ENCODE assay signal across 12 cellular contexts in genomic region chr13:24741016-24741662, GRCh38. TPM values are rescaled to one million over a fixed set of nuclear protein-coding genes. Genes with fewer than 3 reads are reported as not detected.
DNase-seq lines count a peak whose midpoint lies in the region; ATAC-seq and TF ChIP-seq lines count a peak whose summit lies in the region.
"Had no signal": no experiment of that assay in that cellular context is flagged by ENCODE, and none has a peak within 500 bp of the region (broad histone marks: within the 10 kb centered on the region; RNA-seq: fewer than 3 reads in every experiment).

No MANE protein-coding gene starts in this region.

- no peak overlapping the region for H3K4me2 ChIP-seq in HCT116 (ENCODE audit: low read length)

- peaks cover 0 to 7% of the 10 kb centered on the region in 2 experiments; a peak in 1 of 4 replicates for H3K4me1 ChIP-seq in HCT116 (ENCODE audit: control insufficient read depth in 1 of 2, insufficient read depth in 2 of 2, low read length in 2 of 2)
- H3K4me1 ChIP-seq: gastrocnemius medialis had no signal

- no peaks in the 10 kb centered on the region for H3K79me2 ChIP-seq in HCT116 (ENCODE audit: insufficient read depth, low read length)

- RAD21 ChIA-PET in HCT116 (lab: Charles Lee; ENCODE audit: low non-redundant PET in 1 of 2, low total read pairs in 2 of 2, uncharacterized antibody in 2 of 2, unreplicated experiment in 2 of 2), result no interaction called here

- ATAC-seq in HCT116 (peak; percentile 83), GM18867 (IDR thresholded peaks at IDR 0.05; ENCODE audit: unreplicated experiment) (no peak), HG03280 (IDR thresholded peaks at IDR 0.05; ENCODE audit: unreplicated experiment) (no peak)
- ATAC-seq: gastrocnemius medialis had no signal

- POLR2A ChIA-PET in HCT116 (lab: Charles Lee), result no interaction called here

- H3K9ac ChIP-seq in HCT116 (ENCODE audit: low read length), result no peak overlapping the region

- TF ChIP-seq RAD21 in HCT116 (IDR thresholded peaks at IDR 0.05; ENCODE audit: low read depth), result peak; percentile 17; the same call in 1 of the 2 replicates

- H3K4me3 ChIP-seq in HCT116 (replicated peaks in 1 of 2; ENCODE audit: low read depth in 1 of 2, low read length in 2 of 2), result no peak overlapping the region
- H3K4me3 ChIP-seq: gastrocnemius medialis had no signal

- H2AFZ ChIP-seq in HCT116 (ENCODE audit: low read depth, low read length, poor library complexity, severe bottlenecking), result no peak overlapping the region

- no peaks in the 10 kb centered on the region for H3K27me3 ChIP-seq in HCT116 (ENCODE audit: insufficient read depth, low read length)

- H3K27ac ChIP-seq in HCT116 (ENCODE audit: low read depth, low read length), result no peak overlapping the region; the same call in 1 of the 2 replicates
- H3K27ac ChIP-seq: gastrocnemius medialis, VCaP had no signal

- peak in 2 of 3 experiments; percentile 54 to 69; a peak in 4 of 6 replicates for TF ChIP-seq CTCF in HCT116 (IDR thresholded peaks at IDR 0.05 in 2 of 3, conservative IDR thresholded peaks at IDR 0.05 in 1 of 3; ENCODE audit: borderline replicate concordance in 1 of 3, insufficient read depth in 1 of 3, low read depth in 2 of 3, low read length in 2 of 3)

- no TSS peak for BruUV-seq in HCT116 (replicated peaks; lab: Mats Ljungman, UMichigan)

- H3K9me3 ChIP-seq in HCT116 (ENCODE audit: control insufficient read depth in 1 of 2, insufficient read depth in 1 of 2, low read depth in 1 of 2, low read length in 2 of 2), result no peaks in the 10 kb centered on the region
- H3K9me3 ChIP-seq: gastrocnemius medialis had no signal

- CTCF ChIA-PET in HCT116 (lab: Charles Lee), result interaction anchor here (0.7 kb wide), 1 partner anchor 14 kb away, joined by 3 read pairs; no protein-coding TSS in a partner anchor

- intact Hi-C loops in HCT116 (cut with micrococcal nuclease), result no loop called here

- no peaks in the 10 kb centered on the region for H4K20me1 ChIP-seq in HCT116 (ENCODE audit: insufficient read depth)

- DNase-seq in EH (ENCODE audit: low read depth), result peak; percentile 8
- no peak for DNase-seq in HCT116 (ENCODE audit: low read depth, low spot score)
- DNase-seq in SW480 (ENCODE audit: low spot score), result peak; percentile 25
- peak; percentile 81 for DNase-seq in mesenteric fat pad (ENCODE audit: low spot score)
- DNase-seq in superior temporal gyrus (ENCODE audit: extremely low spot score), result no peak
- DNase-seq: gastrocnemius medialis, NCI-H524 treated with DMSO at 0.1 percent for 48 hours had no signal

- no peaks in the 10 kb centered on the region for H3K36me3 ChIP-seq in HCT116 (ENCODE audit: control insufficient read depth in 1 of 2, insufficient read depth in 2 of 2, low read length in 2 of 2)
- H3K36me3 ChIP-seq: gastrocnemius medialis had no signal

- no peak for TF ChIP-seq POLR2A in HCT116 (IDR thresholded peaks at IDR 0.05; ENCODE audit: borderline replicate concordance, extremely low read depth, insufficient read depth, insufficient read length)

- no peaks in the 10 kb centered on the region for H3K9me2 ChIP-seq in HCT116 (ENCODE audit: insufficient read depth)

TF ChIP-seq in HCT116, 20 proteins besides CTCF, POLR2A, EP300 and RAD21:
- no peak for TF ChIP-seq YY1 (IDR thresholded peaks at IDR 0.05; ENCODE audit: extremely low read depth, insufficient replicate concordance, low read depth, low read length)
- TF ChIP-seq CEBPB (IDR thresholded peaks at IDR 0.05; ENCODE audit: low read depth), result no peak
- TF ChIP-seq ATF3 (IDR thresholded peaks at IDR 0.05), result no peak
- no peak for TF ChIP-seq EGR1 (IDR thresholded peaks at IDR 0.05; ENCODE audit: low read depth)
- no peak for TF ChIP-seq ZBTB33 (IDR thresholded peaks at IDR 0.05; ENCODE audit: extremely low read depth, insufficient replicate concordance, low read length)
- no peak for TF ChIP-seq ELF1 (IDR thresholded peaks at IDR 0.05; ENCODE audit: borderline replicate concordance, low read depth)
- no peak for TF ChIP-seq ZNF274 (IDR thresholded peaks at IDR 0.05; ENCODE audit: low read depth, low read length)
- TF ChIP-seq POLR2AphosphoS5 (IDR thresholded peaks at IDR 0.05; ENCODE audit: low read depth, low read length), result no peak
- no peak for TF ChIP-seq REST (IDR thresholded peaks at IDR 0.05; ENCODE audit: low read depth)
- no peak for TF ChIP-seq JUND (IDR thresholded peaks at IDR 0.05)
- no peak for TF ChIP-seq CBX3 (IDR thresholded peaks at IDR 0.05; ENCODE audit: low read depth)
- TF ChIP-seq EZH2 (IDR thresholded peaks at IDR 0.05), result no peak
- TF ChIP-seq SIN3A (IDR thresholded peaks at IDR 0.05; ENCODE audit: low read depth), result no peak
- no peak for TF ChIP-seq SP1 (IDR thresholded peaks at IDR 0.05; ENCODE audit: low read depth)
- no peak for TF ChIP-seq TCF7L2 (IDR thresholded peaks at IDR 0.05; ENCODE audit: borderline replicate concordance, extremely low read depth, insufficient read depth, insufficient read length)
- no peak for TF ChIP-seq ZFX (IDR thresholded peaks at IDR 0.05)
- TF ChIP-seq, protein P1, sequence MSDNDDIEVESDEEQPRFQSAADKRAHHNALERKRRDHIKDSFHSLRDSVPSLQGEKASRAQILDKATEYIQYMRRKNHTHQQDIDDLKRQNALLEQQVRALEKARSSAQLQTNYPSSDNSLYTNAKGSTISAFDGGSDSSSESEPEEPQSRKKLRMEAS (IDR thresholded peaks at IDR 0.05), result no peak
- TF ChIP-seq EZH2phosphoT487 (IDR thresholded peaks at IDR 0.05; ENCODE audit: borderline replicate concordance), result no peak
- TF ChIP-seq FOSL1 (IDR thresholded peaks at IDR 0.05; ENCODE audit: low read depth), result no peak
TF ChIP-seq in HCT116: peak in this region for 0.

RNA-seq across cellular contexts. Expression of gene RNF17, which starts 22.8 kb away (rescaled TPM):
- total RNA-seq in HCT116 (2021; ENCODE audit: unreplicated experiment), result not detected
- polyA plus RNA-seq in HCT116 (2012), result not detected in 2 replicates
- total RNA-seq in mesenteric fat pad, result 0.58 TPM
- total RNA-seq: mucosa of gallbladder, temporal lobe had no signal

Comparison
In these comparisons a context has a peak if more than half of its experiments do, and no peak if none do; other contexts are left out.
1. DNase-seq: peak in EH (single experiment), SW480 (single experiment) and mesenteric fat pad (single experiment); none in HCT116 (single experiment) and superior temporal gyrus (single experiment).